8 cellular contexts compared by ENCODE assay signal in the genomic region with DNA sequence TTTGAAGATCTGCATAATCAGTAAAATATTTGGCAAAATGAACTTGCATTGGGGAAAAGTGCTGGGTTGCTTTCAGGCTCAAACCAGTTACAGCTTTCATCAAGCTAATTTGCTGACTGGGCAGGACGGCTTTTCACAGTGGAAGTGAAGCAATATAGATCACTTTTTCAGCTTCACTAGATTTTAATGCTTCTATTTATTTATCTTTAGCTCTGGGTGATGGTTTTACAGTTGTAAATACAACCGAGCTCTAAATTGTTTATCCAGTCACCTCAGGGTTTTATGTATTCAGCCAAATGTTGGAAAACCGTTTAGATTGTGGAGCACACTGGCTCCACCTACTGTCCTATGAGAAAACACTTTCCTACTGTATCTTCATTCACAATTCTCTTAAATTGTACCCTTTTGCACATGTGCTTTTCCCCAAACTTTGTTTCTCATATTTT. TPM values are rescaled to one million over a fixed set of nuclear protein-coding genes. Genes with fewer than 3 reads are reported as not detected.
DNase-seq lines count a peak whose midpoint lies in the region; ATAC-seq and TF ChIP-seq lines count a peak whose summit lies in the region.

No MANE protein-coding gene starts in this region.

- no peaks in the 10 kb centered on the region for H3K79me2 ChIP-seq in GM23338 (replicated peaks; ENCODE audit: insufficient read depth)

- H3K4me2 ChIP-seq in GM23338: no peak overlapping the region

- DNase-seq in AG20443 (ENCODE audit: low spot score) (peak; percentile 48), GM23338 (ENCODE audit: low spot score) (peak; percentile 73), NCI-H2227 treated with DMSO at 0.1 percent for 48 hours (lab: John Stamatoyannopoulos, UW) (peak; percentile 62), heart right ventricle (peak in 1 of 2 donors; percentile 15), sciatic nerve (ENCODE audit: low spot score) (no peak)

- no peaks in the 10 kb centered on the region for H3K27me3 ChIP-seq in GM23338 (ENCODE audit: insufficient read depth)
- no peaks in the 10 kb centered on the region for H3K27me3 ChIP-seq in heart right ventricle

- peak; percentile 72; the same call in 2 of the 3 replicates for ATAC-seq in GM23338
- peak; percentile 60 for ATAC-seq in activated T-helper 17 cell treated with anti-CD3 and anti-CD28 coated beads, Interleukin-2, amount 50 U/mL, for 72 hours (replicated peaks)
- ATAC-seq in heart right ventricle: peak in 7 of 8 donors; percentile 72 to 94 (median 83)
- ATAC-seq in sciatic nerve: peak; percentile 89
- ATAC-seq in HG03025 (IDR thresholded peaks at IDR 0.05; ENCODE audit: low FRiP score, unreplicated experiment): no peak
- no peak for ATAC-seq in GM21529 (IDR thresholded peaks at IDR 0.05; ENCODE audit: unreplicated experiment)

- H3K27ac ChIP-seq in GM23338 (ENCODE audit: low read depth) (no peak overlapping the region), heart right ventricle (peak overlapping the region in 1 of 10 donors; percentile 43)

- no peaks in the 10 kb centered on the region for H3K36me3 Mint-ChIP-seq in GM23338 (ENCODE audit: low read depth)
- no peaks in the 10 kb centered on the region for H3K36me3 Mint-ChIP-seq in activated T-helper 17 cell treated with anti-CD3 and anti-CD28 coated beads, Interleukin-2, amount 50 U/mL, for 72 hours (ENCODE audit: low read depth)

- no peak overlapping the region for H3K27ac Mint-ChIP-seq in GM23338
- no peak overlapping the region for H3K27ac Mint-ChIP-seq in activated T-helper 17 cell treated with anti-CD3 and anti-CD28 coated beads, Interleukin-2, amount 50 U/mL, for 72 hours

- no peaks in the 10 kb centered on the region; the same call in 1 of the 2 replicates for H4K20me1 ChIP-seq in GM23338 (replicated peaks; ENCODE audit: insufficient read depth)

- no peaks in the 10 kb centered on the region for H3F3A ChIP-seq in GM23338 (replicated peaks; ENCODE audit: low read depth)

- H3K4me1 ChIP-seq in GM23338 (ENCODE audit: insufficient read depth) (no peaks in the 10 kb centered on the region), heart right ventricle (peaks cover 0 to 18% (median 12%) of the 10 kb centered on the region in 9 donors)

- peak; percentile 74 to 75 for TF ChIP-seq CTCF in GM23338 (conservative IDR thresholded peaks at IDR 0.05; ENCODE audit: low read depth in 2 of 2)
- peak; percentile 44 to 89 (median 76) for TF ChIP-seq CTCF in heart right ventricle (IDR thresholded peaks at IDR 0.05)

- no peaks in the 10 kb centered on the region for H3K9me3 Mint-ChIP-seq in GM23338
- no peaks in the 10 kb centered on the region for H3K9me3 Mint-ChIP-seq in activated T-helper 17 cell treated with anti-CD3 and anti-CD28 coated beads, Interleukin-2, amount 50 U/mL, for 72 hours

- H3K36me3 ChIP-seq in GM23338 (ENCODE audit: insufficient read depth) (no peaks in the 10 kb centered on the region), heart right ventricle (no peaks in the 10 kb centered on the region)

- WGBS in heart right ventricle, 2 donors: 15 to 16% methylated on average over 3 of the region's 3 CpGs

- no peak overlapping the region for H2AFZ ChIP-seq in GM23338

- no peak overlapping the region for H3K4me3 Mint-ChIP-seq in GM23338
- H3K4me3 Mint-ChIP-seq in activated T-helper 17 cell treated with anti-CD3 and anti-CD28 coated beads, Interleukin-2, amount 50 U/mL, for 72 hours: peak overlapping the region; percentile 11

- H3K9me2 ChIP-seq in GM23338 (ENCODE audit: insufficient read depth): no peaks in the 10 kb centered on the region

- peaks cover 8% of the 10 kb centered on the region; the same call in 2 of the 3 replicates for H3K4me1 Mint-ChIP-seq in GM23338
- no peaks in the 10 kb centered on the region for H3K4me1 Mint-ChIP-seq in activated T-helper 17 cell treated with anti-CD3 and anti-CD28 coated beads, Interleukin-2, amount 50 U/mL, for 72 hours

- H3K9me3 ChIP-seq in heart right ventricle: no peaks in the 10 kb centered on the region

- peaks cover 4% of the 10 kb centered on the region for H3K27me3 Mint-ChIP-seq in GM23338 (ENCODE audit: insufficient read depth, low read depth, poor library complexity)
- no peaks in the 10 kb centered on the region for H3K27me3 Mint-ChIP-seq in activated T-helper 17 cell treated with anti-CD3 and anti-CD28 coated beads, Interleukin-2, amount 50 U/mL, for 72 hours

- H3K4me3 ChIP-seq in GM23338: no peak overlapping the region
- peak overlapping the region in 5 of 10 donors; percentile 14 to 40 (median 36) for H3K4me3 ChIP-seq in heart right ventricle

- intact Hi-C loops in heart right ventricle (cut with DNase I): loop anchor here (1.0 to 5.0 kb wide), 10 partner anchors 57 to 197 kb away; a partner anchor contains a TSS
- intact Hi-C loops in sciatic nerve (cut with DNase I): loop anchor here (5.0 kb wide), 1 partner anchor 107 kb away; no protein-coding TSS in a partner anchor

TF ChIP-seq in GM23338, 12 proteins besides CTCF, POLR2A, EP300 and RAD21 (continues in another document):
- TF ChIP-seq, protein P1, sequence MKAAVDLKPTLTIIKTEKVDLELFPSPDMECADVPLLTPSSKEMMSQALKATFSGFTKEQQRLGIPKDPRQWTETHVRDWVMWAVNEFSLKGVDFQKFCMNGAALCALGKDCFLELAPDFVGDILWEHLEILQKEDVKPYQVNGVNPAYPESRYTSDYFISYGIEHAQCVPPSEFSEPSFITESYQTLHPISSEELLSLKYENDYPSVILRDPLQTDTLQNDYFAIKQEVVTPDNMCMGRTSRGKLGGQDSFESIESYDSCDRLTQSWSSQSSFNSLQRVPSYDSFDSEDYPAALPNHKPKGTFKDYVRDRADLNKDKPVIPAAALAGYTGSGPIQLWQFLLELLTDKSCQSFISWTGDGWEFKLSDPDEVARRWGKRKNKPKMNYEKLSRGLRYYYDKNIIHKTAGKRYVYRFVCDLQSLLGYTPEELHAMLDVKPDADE (IDR thresholded peaks at IDR 0.05): no peak
- TF ChIP-seq EZH2phosphoT487 (IDR thresholded peaks at IDR 0.05; ENCODE audit: unreplicated experiment): no peak
- TF ChIP-seq, protein P2, sequence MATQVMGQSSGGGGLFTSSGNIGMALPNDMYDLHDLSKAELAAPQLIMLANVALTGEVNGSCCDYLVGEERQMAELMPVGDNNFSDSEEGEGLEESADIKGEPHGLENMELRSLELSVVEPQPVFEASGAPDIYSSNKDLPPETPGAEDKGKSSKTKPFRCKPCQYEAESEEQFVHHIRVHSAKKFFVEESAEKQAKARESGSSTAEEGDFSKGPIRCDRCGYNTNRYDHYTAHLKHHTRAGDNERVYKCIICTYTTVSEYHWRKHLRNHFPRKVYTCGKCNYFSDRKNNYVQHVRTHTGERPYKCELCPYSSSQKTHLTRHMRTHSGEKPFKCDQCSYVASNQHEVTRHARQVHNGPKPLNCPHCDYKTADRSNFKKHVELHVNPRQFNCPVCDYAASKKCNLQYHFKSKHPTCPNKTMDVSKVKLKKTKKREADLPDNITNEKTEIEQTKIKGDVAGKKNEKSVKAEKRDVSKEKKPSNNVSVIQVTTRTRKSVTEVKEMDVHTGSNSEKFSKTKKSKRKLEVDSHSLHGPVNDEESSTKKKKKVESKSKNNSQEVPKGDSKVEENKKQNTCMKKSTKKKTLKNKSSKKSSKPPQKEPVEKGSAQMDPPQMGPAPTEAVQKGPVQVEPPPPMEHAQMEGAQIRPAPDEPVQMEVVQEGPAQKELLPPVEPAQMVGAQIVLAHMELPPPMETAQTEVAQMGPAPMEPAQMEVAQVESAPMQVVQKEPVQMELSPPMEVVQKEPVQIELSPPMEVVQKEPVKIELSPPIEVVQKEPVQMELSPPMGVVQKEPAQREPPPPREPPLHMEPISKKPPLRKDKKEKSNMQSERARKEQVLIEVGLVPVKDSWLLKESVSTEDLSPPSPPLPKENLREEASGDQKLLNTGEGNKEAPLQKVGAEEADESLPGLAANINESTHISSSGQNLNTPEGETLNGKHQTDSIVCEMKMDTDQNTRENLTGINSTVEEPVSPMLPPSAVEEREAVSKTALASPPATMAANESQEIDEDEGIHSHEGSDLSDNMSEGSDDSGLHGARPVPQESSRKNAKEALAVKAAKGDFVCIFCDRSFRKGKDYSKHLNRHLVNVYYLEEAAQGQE (IDR thresholded peaks at IDR 0.05; ENCODE audit: unreplicated experiment): no peak
- no peak for TF ChIP-seq ZNF331 (CRISPR knock-in tag; IDR thresholded peaks at IDR 0.05; ENCODE audit: low read depth)
- no peak for TF ChIP-seq STAT1 (IDR thresholded peaks at IDR 0.05; ENCODE audit: unreplicated experiment)
- TF ChIP-seq EZH2 (IDR thresholded peaks at IDR 0.05; ENCODE audit: low read depth, unreplicated experiment): no peak

RNA-seq across cellular contexts. Expression of a gene that starts 58.2 kb away (rescaled TPM):
- total RNA-seq in GM23338 (2014; rRNA removed; shearing (Covaris generic)): 25.2 and 26.5 TPM in 2 replicates
- 5.2 and 6.2 TPM in 2 replicates for polyA plus RNA-seq in GM23338 (2016; fragmentation: Nextera tagmentation; extraction: Ambion mirVana)
- total RNA-seq in activated T-helper 17 cell treated with anti-CD3 and anti-CD28 coated beads, Interleukin-2, amount 50 U/mL, for 72 hours: 10 to 100 TPM; 13.0 to 17.0 TPM
- 10 to 100 TPM in 5 of 10 donors, 1 to 10 TPM in 5; 8.9 to 14.8 (median 10.6) TPM for total RNA-seq in heart right ventricle
- 1 to 10 TPM; 2.9 to 4.2 TPM for polyA plus RNA-seq in heart right ventricle
- total RNA-seq in sciatic nerve: 56.7 TPM

Comparison
In these comparisons a context has a peak if more than half of its experiments do, and no peak if none do; other contexts are left out.
1. ATAC-seq: peak in GM23338 (single experiment), activated T-helper 17 cell treated with anti-CD3 and anti-CD28 coated beads, Interleukin-2, amount 50 U/mL, for 72 hours (single experiment), heart right ventricle (7 of 8) and sciatic nerve (single experiment); none in HG03025 (single experiment) and GM21529 (single experiment).